Comparison of ENCODE assay signal across 11 cellular contexts in the genomic region with DNA sequence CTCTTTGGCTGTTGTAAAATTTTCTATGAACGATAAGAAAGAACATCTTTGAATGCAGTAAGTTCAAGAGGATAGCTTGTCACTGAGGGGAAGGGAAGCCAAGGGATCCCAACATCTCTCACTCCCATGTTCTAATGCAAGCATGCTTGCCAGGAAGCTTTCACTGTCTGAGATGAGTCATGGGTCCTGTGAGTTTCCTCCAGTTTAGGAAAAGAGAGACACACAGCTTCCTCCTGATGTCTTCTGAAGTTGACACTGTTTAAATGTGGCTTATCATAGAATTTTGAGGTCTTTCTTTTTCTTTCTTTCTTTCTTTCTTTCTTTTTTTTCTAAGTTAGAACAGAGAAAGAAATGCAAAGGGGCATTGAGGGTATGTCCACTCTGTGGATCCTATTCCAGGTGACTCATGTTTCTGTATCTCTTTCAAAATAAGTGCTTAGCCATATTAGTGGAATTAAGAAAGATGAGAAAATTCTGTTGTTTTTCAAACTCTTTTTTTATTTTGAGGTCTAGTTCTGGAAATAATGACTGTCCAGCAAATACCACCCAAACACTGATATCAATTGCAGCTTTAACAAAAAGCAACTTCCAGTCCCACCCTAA.
DNase-seq lines count a peak whose midpoint lies in the region; ATAC-seq and TF ChIP-seq lines count a peak whose summit lies in the region.
"Had no signal": no experiment of that assay in that cellular context is flagged by ENCODE, and none has a peak within 500 bp of the region (broad histone marks: within the 10 kb centered on the region; RNA-seq: fewer than 3 reads in every experiment).

No MANE protein-coding gene starts in this region.

- H3K9me3 ChIP-seq in right cardiac atrium (ENCODE audit: control insufficient read depth, low read length) (no peaks in the 10 kb centered on the region), suprapubic skin (no peaks in the 10 kb centered on the region)

- no peaks in the 10 kb centered on the region for H3K27me3 ChIP-seq in right cardiac atrium (ENCODE audit: control insufficient read depth, insufficient read depth)
- no peaks in the 10 kb centered on the region for H3K27me3 ChIP-seq in suprapubic skin

- no peak overlapping the region for H3K27ac Mint-ChIP-seq in T-helper 2 cell treated with Interferon-gamma antibody and Interleukin-4, amounts not matched to agents 5 μg/mL and 100 μg/mL, for 36 hours
- H3K27ac Mint-ChIP-seq: activated B cell treated with CpG ODN at 0.5 μM for 24 hours, nephron progenitor cell had no signal

- no peaks in the 10 kb centered on the region for H3K9me3 Mint-ChIP-seq in T-helper 2 cell treated with Interferon-gamma antibody and Interleukin-4, amounts not matched to agents 5 μg/mL and 100 μg/mL, for 36 hours
- H3K9me3 Mint-ChIP-seq: activated B cell treated with CpG ODN at 0.5 μM for 24 hours had no signal

- TF ChIP-seq EP300 in suprapubic skin (IDR thresholded peaks at IDR 0.05) = no peak

- H3K4me3 ChIP-seq in astrocyte of the cerebellum (ENCODE audit: low read depth, low read length) (no peak overlapping the region), right cardiac atrium (ENCODE audit: low read length) (no peak overlapping the region), suprapubic skin (no peak overlapping the region)

- H3K27ac ChIP-seq in right cardiac atrium (ENCODE audit: low read length) (no peak overlapping the region), suprapubic skin (peak overlapping the region; percentile 67), substantia nigra (ENCODE audit: low read depth, low read length, poor library complexity, severe bottlenecking) (no peak overlapping the region)
- H3K27ac ChIP-seq: 22Rv1 had no signal

- 42% methylated on average over 1 of the region's 1 CpG for WGBS in right cardiac atrium
- 41% methylated on average over 1 of the region's 1 CpG for WGBS in suprapubic skin

- in situ Hi-C loops in astrocyte of the cerebellum (cut with HindIII; ENCODE audit: low sequenced_read_pairs) = no loop called here

- no peaks in the 10 kb centered on the region for H3K36me3 ChIP-seq in suprapubic skin

- H3K4me1 Mint-ChIP-seq in T-helper 2 cell treated with Interferon-gamma antibody and Interleukin-4, amounts not matched to agents 5 μg/mL and 100 μg/mL, for 36 hours (ENCODE audit: low read depth) = no peaks in the 10 kb centered on the region
- H3K4me1 Mint-ChIP-seq: activated B cell treated with CpG ODN at 0.5 μM for 24 hours had no signal

- H3K4me1 ChIP-seq in right cardiac atrium (ENCODE audit: control insufficient read depth, insufficient read depth, low read length) (no peaks in the 10 kb centered on the region), suprapubic skin (no peaks in the 10 kb centered on the region)

- DNase-seq in DMS 273 (lab: John Stamatoyannopoulos, UW; ENCODE audit: unreplicated experiment) (peak; percentile 4), DMS 273 treated with DMSO at 0.1 percent for 48 hours (lab: John Stamatoyannopoulos, UW) (no peak), astrocyte of the cerebellum (ENCODE audit: low read depth) (peak; percentile 63), right cardiac atrium (no peak), suprapubic skin (ENCODE audit: low spot score in 2 of 2) (no peak), substantia nigra (lab: John Stamatoyannopoulos, UW) (no peak)
- DNase-seq in T-helper 2 cell treated with Interferon-gamma antibody and Interleukin-4, amounts not matched to agents 5 μg/mL and 100 μg/mL, for 36 hours (ENCODE audit: low spot score) = no peak
- DNase-seq: activated B cell treated with CpG ODN at 0.5 μM for 24 hours, nephron progenitor cell had no signal

- no peak overlapping the region for H3K4me3 Mint-ChIP-seq in T-helper 2 cell treated with Interferon-gamma antibody and Interleukin-4, amounts not matched to agents 5 μg/mL and 100 μg/mL, for 36 hours
- H3K4me3 Mint-ChIP-seq: activated B cell treated with CpG ODN at 0.5 μM for 24 hours, nephron progenitor cell had no signal

- TF ChIP-seq CTCF in astrocyte of the cerebellum (IDR thresholded peaks at IDR 0.05; ENCODE audit: low read depth, low read length, missing control alignments) (no peak), suprapubic skin (IDR thresholded peaks at IDR 0.05) (no peak)

- intact Hi-C loops in right cardiac atrium (cut with DNase I) = no loop called here

- peak; percentile 84 to 88 for ATAC-seq in right cardiac atrium
- ATAC-seq in GM21619 (IDR thresholded peaks at IDR 0.05; ENCODE audit: unreplicated experiment) = no peak

- no peaks in the 10 kb centered on the region for H3K27me3 Mint-ChIP-seq in T-helper 2 cell treated with Interferon-gamma antibody and Interleukin-4, amounts not matched to agents 5 μg/mL and 100 μg/mL, for 36 hours (ENCODE audit: low read depth)

- TF ChIP-seq POLR2A in suprapubic skin (IDR thresholded peaks at IDR 0.05) = no peak

- H3K36me3 Mint-ChIP-seq in T-helper 2 cell treated with Interferon-gamma antibody and Interleukin-4, amounts not matched to agents 5 μg/mL and 100 μg/mL, for 36 hours (ENCODE audit: low read depth) = no peaks in the 10 kb centered on the region

Comparison
In these comparisons a context has a peak if more than half of its experiments do, and no peak if none do; other contexts are left out.
1. DNase-seq: peak in DMS 273 (single experiment) and astrocyte of the cerebellum (single experiment); none in DMS 273 treated with DMSO at 0.1 percent for 48 hours (single experiment), right cardiac atrium (0 of 3), suprapubic skin (0 of 2), T-helper 2 cell treated with Interferon-gamma antibody and Interleukin-4, amounts not matched to agents 5 μg/mL and 100 μg/mL, for 36 hours (single experiment) and substantia nigra (0 of 49).